ENCODE assay signal across 8 cellular contexts in genomic region chr20:47677314-47678129, GRCh38.
A peak's percentile ranks its signal among the peaks of the same experiment; 100 is the strongest.
DNase-seq lines count a peak whose midpoint lies in the region; ATAC-seq and TF ChIP-seq lines count a peak whose summit lies in the region.

No MANE protein-coding gene starts in this region.

- H3K4me1 ChIP-seq in BLaER1 treated with 17β-estradiol and CSF1 and Interleukin-3, amounts not matched to agents 10 nM and 100 nM, result peaks cover 6 to 26% (median 20%) of the 10 kb centered on the region in 10 experiments
- H3K4me1 ChIP-seq in HCT116 (ENCODE audit: control insufficient read depth in 1 of 2, insufficient read depth in 2 of 2, low read length in 2 of 2) (peaks cover 0 to 8% of the 10 kb centered on the region in 2 experiments; a peak in 1 of 4 replicates), rectal smooth muscle tissue (ENCODE audit: control insufficient read depth, insufficient read depth, low read length) (peaks cover 6% of the 10 kb centered on the region)

- TF ChIP-seq RAD21 in HCT116 (IDR thresholded peaks at IDR 0.05; ENCODE audit: low read depth), result peak; percentile 87

- H3K27ac ChIP-seq in BLaER1 treated with 17β-estradiol and CSF1 and Interleukin-3, amounts not matched to agents 10 nM and 100 nM, result no peak overlapping the region
- H3K27ac ChIP-seq in HCT116 (ENCODE audit: low read depth, low read length) (no peak overlapping the region), rectal smooth muscle tissue (ENCODE audit: low read depth, low read length) (no peak overlapping the region)

- peak; percentile 92 for ATAC-seq in HCT116
- no peak for ATAC-seq in HG03159 (IDR thresholded peaks at IDR 0.05; ENCODE audit: unreplicated experiment)

- RAD21 ChIA-PET in HCT116 (lab: Charles Lee; ENCODE audit: low non-redundant PET in 1 of 2, low total read pairs in 2 of 2, uncharacterized antibody in 2 of 2, unreplicated experiment in 2 of 2), result interaction anchor here (1.0 to 2.5 kb wide), 2 partner anchors 943 kb away, joined by 3 to 6 read pairs; no protein-coding TSS in a partner anchor

- BruUV-seq in HCT116 (replicated peaks; lab: Mats Ljungman, UMichigan), result no TSS peak

- peaks cover 0 to 67% (median 0%) of the 10 kb centered on the region in 11 experiments; a peak in 3 of 22 replicates for H3K36me3 ChIP-seq in BLaER1 treated with 17β-estradiol and CSF1 and Interleukin-3, amounts not matched to agents 10 nM and 100 nM
- H3K36me3 ChIP-seq in HCT116 (ENCODE audit: control insufficient read depth in 1 of 2, insufficient read depth in 2 of 2, low read length in 2 of 2) (no peaks in the 10 kb centered on the region), rectal smooth muscle tissue (ENCODE audit: control insufficient read depth, insufficient read depth, low read length) (no peaks in the 10 kb centered on the region)

- CTCF ChIA-PET in HCT116 (lab: Charles Lee), result interaction anchor here (1.2 to 5.5 kb wide), 3 partner anchors 15 to 943 kb away, joined by 3 to 43 read pairs (median 5); no protein-coding TSS in a partner anchor

- H3K9me2 ChIP-seq in HCT116 (ENCODE audit: insufficient read depth), result no peaks in the 10 kb centered on the region

- no peak overlapping the region for H2AFZ ChIP-seq in HCT116 (ENCODE audit: low read depth, low read length, poor library complexity, severe bottlenecking)

- H4K20me1 ChIP-seq in BLaER1 treated with 17β-estradiol and CSF1 and Interleukin-3, amounts not matched to agents 10 nM and 100 nM, result peaks cover 0 to 6% (median 0%) of the 10 kb centered on the region in 11 experiments; a peak in 2 of 22 replicates
- no peaks in the 10 kb centered on the region for H4K20me1 ChIP-seq in HCT116 (ENCODE audit: insufficient read depth)

- H3K9me3 ChIP-seq in BLaER1 treated with 17β-estradiol and CSF1 and Interleukin-3, amounts not matched to agents 10 nM and 100 nM (replicated peaks in 1 of 11), result no peaks in the 10 kb centered on the region
- no peaks in the 10 kb centered on the region for H3K9me3 ChIP-seq in HCT116 (ENCODE audit: control insufficient read depth in 1 of 2, insufficient read depth in 1 of 2, low read depth in 1 of 2, low read length in 2 of 2)

- no peak overlapping the region for H3K4me3 ChIP-seq in BLaER1 treated with 17β-estradiol and CSF1 and Interleukin-3, amounts not matched to agents 10 nM and 100 nM
- H3K4me3 ChIP-seq in HCT116 (replicated peaks in 1 of 2; ENCODE audit: low read depth in 1 of 2, low read length in 2 of 2) (no peak overlapping the region), fibroblast of mammary gland (ENCODE audit: control insufficient read depth, low read depth, low read length) (no peak overlapping the region), rectal smooth muscle tissue (ENCODE audit: low read length) (no peak overlapping the region)

- peak; percentile 59 to 88 (median 87) for TF ChIP-seq CTCF in HCT116 (IDR thresholded peaks at IDR 0.05 in 2 of 3, conservative IDR thresholded peaks at IDR 0.05 in 1 of 3; ENCODE audit: borderline replicate concordance in 1 of 3, insufficient read depth in 1 of 3, low read depth in 2 of 3, low read length in 2 of 3)
- TF ChIP-seq CTCF in fibroblast of mammary gland (conservative IDR thresholded peaks at IDR 0.05; ENCODE audit: control insufficient read depth, insufficient read depth, low read depth, low read length), result peak; percentile 64

- H3K27me3 ChIP-seq in BLaER1 treated with 17β-estradiol and CSF1 and Interleukin-3, amounts not matched to agents 10 nM and 100 nM, result no peaks in the 10 kb centered on the region
- H3K27me3 ChIP-seq in HCT116 (ENCODE audit: insufficient read depth, low read length) (no peaks in the 10 kb centered on the region), rectal smooth muscle tissue (ENCODE audit: control insufficient read depth, insufficient read depth, low read length) (no peaks in the 10 kb centered on the region)

- no peak for TF ChIP-seq POLR2A in HCT116 (IDR thresholded peaks at IDR 0.05; ENCODE audit: borderline replicate concordance, extremely low read depth, insufficient read depth, insufficient read length)

- DNase-seq in HCT116 (ENCODE audit: low read depth, low spot score) (peak; percentile 51), NOMO-1 treated with dmso at 0.1 percent for 144 hours (lab: John Stamatoyannopoulos, UW; ENCODE audit: unreplicated experiment) (peak; percentile 27), activated T-cell treated with anti-CD3 and anti-CD28 coated beads for 24 hours (ENCODE audit: low read depth) (peak; percentile 53), fibroblast of mammary gland (ENCODE audit: low read depth) (peak; percentile 31), cerebellar nuclear complex (lab: John Stamatoyannopoulos, UW) (no peak)

- intact Hi-C loops in HCT116 (cut with micrococcal nuclease), result loop anchor here (1.0 to 5.0 kb wide), 3 partner anchors 35 to 944 kb away; partner anchors contain the start of gene SULF2

- H3K79me2 ChIP-seq in HCT116 (ENCODE audit: insufficient read depth, low read length), result no peaks in the 10 kb centered on the region

- POLR2A ChIA-PET in HCT116 (lab: Charles Lee), result no interaction called here

- peak overlapping the region in 8 of 11 experiments; percentile 20 to 65 (median 54); a peak in 15 of 22 replicates for H3K4me2 ChIP-seq in BLaER1 treated with 17β-estradiol and CSF1 and Interleukin-3, amounts not matched to agents 10 nM and 100 nM
- H3K4me2 ChIP-seq in HCT116 (ENCODE audit: low read length), result no peak overlapping the region

- peak overlapping the region in 2 of 11 experiments; percentile 10 to 14; a peak in 1 of 22 replicates for H3K9ac ChIP-seq in BLaER1 treated with 17β-estradiol and CSF1 and Interleukin-3, amounts not matched to agents 10 nM and 100 nM
- H3K9ac ChIP-seq in HCT116 (ENCODE audit: low read length) (no peak overlapping the region), rectal smooth muscle tissue (ENCODE audit: low read length) (peak overlapping the region; percentile 1)

TF ChIP-seq in HCT116, 20 proteins besides CTCF, POLR2A, EP300 and RAD21:
- TF ChIP-seq YY1 (IDR thresholded peaks at IDR 0.05; ENCODE audit: extremely low read depth, insufficient replicate concordance, low read depth, low read length) (no peak), JUND (IDR thresholded peaks at IDR 0.05) (no peak), ZFX (IDR thresholded peaks at IDR 0.05) (no peak), ATF3 (IDR thresholded peaks at IDR 0.05) (no peak), SP1 (IDR thresholded peaks at IDR 0.05; ENCODE audit: low read depth) (no peak), TCF7L2 (IDR thresholded peaks at IDR 0.05; ENCODE audit: borderline replicate concordance, extremely low read depth, insufficient read depth, insufficient read length) (no peak), CEBPB (IDR thresholded peaks at IDR 0.05; ENCODE audit: low read depth) (no peak), SRF (IDR thresholded peaks at IDR 0.05; ENCODE audit: low read depth) (no peak), ELF1 (IDR thresholded peaks at IDR 0.05; ENCODE audit: borderline replicate concordance, low read depth) (no peak)
- TF ChIP-seq, protein P1, sequence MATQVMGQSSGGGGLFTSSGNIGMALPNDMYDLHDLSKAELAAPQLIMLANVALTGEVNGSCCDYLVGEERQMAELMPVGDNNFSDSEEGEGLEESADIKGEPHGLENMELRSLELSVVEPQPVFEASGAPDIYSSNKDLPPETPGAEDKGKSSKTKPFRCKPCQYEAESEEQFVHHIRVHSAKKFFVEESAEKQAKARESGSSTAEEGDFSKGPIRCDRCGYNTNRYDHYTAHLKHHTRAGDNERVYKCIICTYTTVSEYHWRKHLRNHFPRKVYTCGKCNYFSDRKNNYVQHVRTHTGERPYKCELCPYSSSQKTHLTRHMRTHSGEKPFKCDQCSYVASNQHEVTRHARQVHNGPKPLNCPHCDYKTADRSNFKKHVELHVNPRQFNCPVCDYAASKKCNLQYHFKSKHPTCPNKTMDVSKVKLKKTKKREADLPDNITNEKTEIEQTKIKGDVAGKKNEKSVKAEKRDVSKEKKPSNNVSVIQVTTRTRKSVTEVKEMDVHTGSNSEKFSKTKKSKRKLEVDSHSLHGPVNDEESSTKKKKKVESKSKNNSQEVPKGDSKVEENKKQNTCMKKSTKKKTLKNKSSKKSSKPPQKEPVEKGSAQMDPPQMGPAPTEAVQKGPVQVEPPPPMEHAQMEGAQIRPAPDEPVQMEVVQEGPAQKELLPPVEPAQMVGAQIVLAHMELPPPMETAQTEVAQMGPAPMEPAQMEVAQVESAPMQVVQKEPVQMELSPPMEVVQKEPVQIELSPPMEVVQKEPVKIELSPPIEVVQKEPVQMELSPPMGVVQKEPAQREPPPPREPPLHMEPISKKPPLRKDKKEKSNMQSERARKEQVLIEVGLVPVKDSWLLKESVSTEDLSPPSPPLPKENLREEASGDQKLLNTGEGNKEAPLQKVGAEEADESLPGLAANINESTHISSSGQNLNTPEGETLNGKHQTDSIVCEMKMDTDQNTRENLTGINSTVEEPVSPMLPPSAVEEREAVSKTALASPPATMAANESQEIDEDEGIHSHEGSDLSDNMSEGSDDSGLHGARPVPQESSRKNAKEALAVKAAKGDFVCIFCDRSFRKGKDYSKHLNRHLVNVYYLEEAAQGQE (IDR thresholded peaks at IDR 0.05; ENCODE audit: low read depth), result no peak

Comparison
In these comparisons a context has a peak if more than half of its experiments do, and no peak if none do; other contexts are left out.
1. DNase-seq: peak in HCT116 (single experiment), NOMO-1 treated with dmso at 0.1 percent for 144 hours (single experiment), activated T-cell treated with anti-CD3 and anti-CD28 coated beads for 24 hours (single experiment) and fibroblast of mammary gland (single experiment); none in cerebellar nuclear complex (0 of 2).